Comparison of ENCODE assay signal across 8 cellular contexts in the genomic region with DNA sequence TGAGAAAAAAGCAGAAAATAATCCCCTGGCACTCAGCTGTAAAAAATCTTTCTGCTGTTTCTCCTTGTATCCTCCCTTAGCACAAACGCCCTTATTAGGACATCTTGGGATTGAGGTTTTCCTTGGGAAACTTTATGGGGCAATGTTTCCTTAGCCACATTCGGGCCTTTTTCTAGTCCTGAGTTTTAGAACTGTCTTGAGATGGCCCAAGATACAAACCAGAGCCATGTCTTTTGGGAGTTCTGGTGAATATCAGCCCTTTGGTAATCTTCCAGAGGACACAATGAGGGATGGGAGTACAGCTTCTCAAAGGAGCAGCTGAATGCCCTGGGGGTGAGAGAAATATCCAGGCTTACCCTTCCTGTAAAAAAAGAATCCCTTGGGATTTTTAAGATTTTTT.
DNase-seq lines count a peak whose midpoint lies in the region; ATAC-seq, FAIRE-seq and TF ChIP-seq lines count a peak whose summit lies in the region.
"Not testable (repeated sequence)": the region's sequence is repeated elsewhere in the genome, so short reads cannot be mapped to it uniquely, and the experiment has no call there.

No MANE protein-coding gene starts in this region.

- not testable (repeated sequence) for H3K27ac Mint-ChIP-seq in Caco-2 (ENCODE audit: unreplicated experiment); HFFc6; activated CD8-positive, alpha-beta T cell treated with anti-CD3 and anti-CD28 coated beads, Interleukin-2, amount 10 ng/mL, durations not matched to agents 7 days and 5 days; glutamatergic neuron (ENCODE audit: unreplicated experiment); natural killer cell treated with Interleukin-12 subunit alpha and Interleukin-12 subunit beta and Interleukin-15 and Interleukin-18, amount 100 ng/mL, for 72 hours; stimulated activated naive CD8-positive, alpha-beta T cell treated with anti-CD3 and anti-CD28 coated beads, Interleukin-15, Interleukin-2, amounts not matched to agents 100 ng/mL and 50 ng/mL, for 24 hours

- H3K4me1 Mint-ChIP-seq in Caco-2 (ENCODE audit: low read depth, unreplicated experiment); HFFc6 (ENCODE audit: low read depth): not testable (repeated sequence)
- peaks cover 19% of the 10 kb centered on the region for H3K4me1 Mint-ChIP-seq in activated CD8-positive, alpha-beta T cell treated with anti-CD3 and anti-CD28 coated beads, Interleukin-2, amount 10 ng/mL, durations not matched to agents 7 days and 5 days (ENCODE audit: low read depth)
- H3K4me1 Mint-ChIP-seq in glutamatergic neuron (ENCODE audit: low read depth, unreplicated experiment): peaks cover 13% of the 10 kb centered on the region
- peaks cover 4 to 11% of the 10 kb centered on the region in 2 donors for H3K4me1 Mint-ChIP-seq in natural killer cell treated with Interleukin-12 subunit alpha and Interleukin-12 subunit beta and Interleukin-15 and Interleukin-18, amount 100 ng/mL, for 72 hours (ENCODE audit: low read depth in 2 of 2)
- peaks cover 14% of the 10 kb centered on the region for H3K4me1 Mint-ChIP-seq in stimulated activated naive CD8-positive, alpha-beta T cell treated with anti-CD3 and anti-CD28 coated beads, Interleukin-15, Interleukin-2, amounts not matched to agents 100 ng/mL and 50 ng/mL, for 24 hours (ENCODE audit: low read depth)

- not testable (repeated sequence) for BruUV-seq in Caco-2 (replicated peaks; lab: Mats Ljungman, UMichigan); GM12878 (replicated peaks; lab: Mats Ljungman, UMichigan)
- BruUV-seq in Panc1 (replicated peaks; lab: Mats Ljungman, UMichigan): TSS peak; percentile 73

- intact Hi-C loops in Caco-2 (cut with micrococcal nuclease; ENCODE audit: unreplicated experiment); Panc1 (cut with micrococcal nuclease; ENCODE audit: unreplicated experiment); GM12878 (cut with micrococcal nuclease; ENCODE audit: unreplicated experiment): not testable (repeated sequence)

- FAIRE-seq in GM12878 (lab: Jason Lieb, UNC): not testable (repeated sequence)

- H3K27me3 ChIP-seq in Caco-2 (replicated peaks; ENCODE audit: control insufficient read depth, insufficient read depth, low read length); Panc1 (ENCODE audit: control insufficient read depth, insufficient read depth, low read length); GM12878 (replicated peaks in 1 of 2; ENCODE audit: control insufficient read depth in 2 of 2, insufficient read depth in 2 of 2, low read length in 1 of 2): not testable (repeated sequence)

- DNase-seq in Caco-2; HFFc6; Panc1 (ENCODE audit: low read depth, low spot score); activated CD8-positive, alpha-beta T cell treated with anti-CD3 and anti-CD28 coated beads, Interleukin-2, amount 10 ng/mL, durations not matched to agents 7 days and 5 days; GM12878 (ENCODE audit: low read depth, low spot score); glutamatergic neuron; natural killer cell treated with Interleukin-12 subunit alpha and Interleukin-12 subunit beta and Interleukin-15 and Interleukin-18, amount 100 ng/mL, for 72 hours (ENCODE audit: low spot score): not testable (repeated sequence)

- POLR2A ChIA-PET in Caco-2 (lab: Charles Lee); Panc1 (lab: Charles Lee); activated CD8-positive, alpha-beta T cell treated with anti-CD3 and anti-CD28 coated beads, Interleukin-2, amount 10 ng/mL, durations not matched to agents 7 days and 5 days (lab: Charles Lee); GM12878 (lab: Charles Lee): not testable (repeated sequence)

- ATAC-seq in Panc1; activated CD8-positive, alpha-beta T cell treated with anti-CD3 and anti-CD28 coated beads, Interleukin-2, amount 10 ng/mL, durations not matched to agents 7 days and 5 days; GM12878; natural killer cell treated with Interleukin-12 subunit alpha and Interleukin-12 subunit beta and Interleukin-15 and Interleukin-18, amount 100 ng/mL, for 72 hours: not testable (repeated sequence)

- not testable (repeated sequence) for H3K27ac ChIP-seq in Panc1 (ENCODE audit: low read length)
- peak overlapping the region; percentile 48 for H3K27ac ChIP-seq in GM12878 (ENCODE audit: control insufficient read depth, insufficient read depth)

- not testable (repeated sequence) for H3K9me3 Mint-ChIP-seq in Caco-2 (ENCODE audit: unreplicated experiment); HFFc6; activated CD8-positive, alpha-beta T cell treated with anti-CD3 and anti-CD28 coated beads, Interleukin-2, amount 10 ng/mL, durations not matched to agents 7 days and 5 days (ENCODE audit: insufficient read depth); glutamatergic neuron (ENCODE audit: unreplicated experiment); natural killer cell treated with Interleukin-12 subunit alpha and Interleukin-12 subunit beta and Interleukin-15 and Interleukin-18, amount 100 ng/mL, for 72 hours; stimulated activated naive CD8-positive, alpha-beta T cell treated with anti-CD3 and anti-CD28 coated beads, Interleukin-15, Interleukin-2, amounts not matched to agents 100 ng/mL and 50 ng/mL, for 24 hours

- CTCF ChIA-PET in Caco-2 (lab: Charles Lee); Panc1 (lab: Charles Lee); activated CD8-positive, alpha-beta T cell treated with anti-CD3 and anti-CD28 coated beads, Interleukin-2, amount 10 ng/mL, durations not matched to agents 7 days and 5 days (lab: Charles Lee); GM12878 (lab: Yijun Ruan, JAX): not testable (repeated sequence)

- not testable (repeated sequence) for H4K20me1 ChIP-seq in GM12878 (ENCODE audit: control insufficient read depth, insufficient read depth)

- TF ChIP-seq POLR2A in GM12878 (IDR thresholded peaks at IDR 0.05; ENCODE audit: low read depth, low read length): not testable (repeated sequence)

- not testable (repeated sequence) for H3K36me3 Mint-ChIP-seq in Caco-2 (ENCODE audit: insufficient read depth, unreplicated experiment); HFFc6 (ENCODE audit: low read depth); activated CD8-positive, alpha-beta T cell treated with anti-CD3 and anti-CD28 coated beads, Interleukin-2, amount 10 ng/mL, durations not matched to agents 7 days and 5 days (ENCODE audit: low read depth); glutamatergic neuron (ENCODE audit: unreplicated experiment); natural killer cell treated with Interleukin-12 subunit alpha and Interleukin-12 subunit beta and Interleukin-15 and Interleukin-18, amount 100 ng/mL, for 72 hours; stimulated activated naive CD8-positive, alpha-beta T cell treated with anti-CD3 and anti-CD28 coated beads, Interleukin-15, Interleukin-2, amounts not matched to agents 100 ng/mL and 50 ng/mL, for 24 hours (ENCODE audit: low read depth)

- TF ChIP-seq EP300 in GM12878 (IDR thresholded peaks at IDR 0.05; ENCODE audit: borderline replicate concordance in 1 of 2, control insufficient read depth in 1 of 2, low read depth in 2 of 2, low read length in 2 of 2): not testable (repeated sequence)

- WGBS in GM12878 (ENCODE audit: insufficient coverage, insufficient replicate concordance, low lambda C conversion rate, missing lambda C conversion rate): 19% methylated on average over 2 of the region's 2 CpGs

- peak overlapping the region; percentile 27; the same call in 1 of the 2 replicates for H3K9ac ChIP-seq in GM12878 (ENCODE audit: control insufficient read depth, insufficient read depth, low read length)

- H3K27me3 Mint-ChIP-seq in Caco-2 (ENCODE audit: insufficient read depth, unreplicated experiment); HFFc6 (ENCODE audit: insufficient read depth); activated CD8-positive, alpha-beta T cell treated with anti-CD3 and anti-CD28 coated beads, Interleukin-2, amount 10 ng/mL, durations not matched to agents 7 days and 5 days (ENCODE audit: low read depth); glutamatergic neuron (ENCODE audit: unreplicated experiment); natural killer cell treated with Interleukin-12 subunit alpha and Interleukin-12 subunit beta and Interleukin-15 and Interleukin-18, amount 100 ng/mL, for 72 hours; stimulated activated naive CD8-positive, alpha-beta T cell treated with anti-CD3 and anti-CD28 coated beads, Interleukin-15, Interleukin-2, amounts not matched to agents 100 ng/mL and 50 ng/mL, for 24 hours: not testable (repeated sequence)

- SMC1A ChIA-PET in GM12878 (lab: Charles Lee; ENCODE audit: uncharacterized antibody, unreplicated experiment): not testable (repeated sequence)

- H3K4me3 ChIP-seq in Caco-2 (ENCODE audit: low read depth, low read length); Panc1 (ENCODE audit: low read depth in 2 of 2, low read length in 2 of 2): not testable (repeated sequence)
- peak overlapping the region; percentile 83 for H3K4me3 ChIP-seq in GM12878

- RAD21 ChIA-PET in GM12878 (lab: Charles Lee; ENCODE audit: unreplicated experiment): not testable (repeated sequence)

- H3K79me2 ChIP-seq in GM12878 (ENCODE audit: control insufficient read depth, insufficient read depth, low read length): peaks cover 14% of the 10 kb centered on the region

- TF ChIP-seq CTCF in Caco-2 (IDR thresholded peaks at IDR 0.05; ENCODE audit: insufficient read depth in 1 of 2, low read depth in 1 of 2, low read length in 1 of 2, severe bottlenecking in 1 of 2, unreplicated experiment in 1 of 2); HFFc6 (IDR thresholded peaks at IDR 0.05); Panc1 (IDR thresholded peaks at IDR 0.05); GM12878 (IDR thresholded peaks at IDR 0.05 in 2 of 3, conservative IDR thresholded peaks at IDR 0.05 in 1 of 3; ENCODE audit: control insufficient read depth in 2 of 3, extremely low read depth in 1 of 3, insufficient read depth in 1 of 3, low read depth in 3 of 3, low read length in 3 of 3); glutamatergic neuron (IDR thresholded peaks at IDR 0.05; ENCODE audit: partially characterized antibody, unreplicated experiment): not testable (repeated sequence)

- not testable (repeated sequence) for TF ChIP-seq RAD21 in GM12878 (IDR thresholded peaks at IDR 0.05; ENCODE audit: insufficient read depth, low read depth, low read length)

- in situ Hi-C loops in Panc1 (cut with HindIII; ENCODE audit: low pct_unique_long_range_greater_than_20kb, low sequenced_read_pairs); GM12878 (cut with MboI): not testable (repeated sequence)

- not testable (repeated sequence) for H3K9me3 ChIP-seq in Caco-2; Panc1 (ENCODE audit: control insufficient read depth, insufficient read depth, low read depth, low read length); GM12878 (replicated peaks; ENCODE audit: control insufficient read depth, insufficient read depth, low read length)

- H3K4me1 ChIP-seq in Caco-2; Panc1 (ENCODE audit: control insufficient read depth, insufficient read depth, low read length); GM12878 (ENCODE audit: control insufficient read depth, insufficient read depth, low read length): not testable (repeated sequence)

- H2AFZ ChIP-seq in GM12878 (ENCODE audit: control insufficient read depth, low read depth, low read length): not testable (repeated sequence)

- peak overlapping the region; percentile 85 for H3K4me3 Mint-ChIP-seq in Caco-2 (ENCODE audit: unreplicated experiment)
- peak overlapping the region; percentile 97 for H3K4me3 Mint-ChIP-seq in HFFc6
- H3K4me3 Mint-ChIP-seq in activated CD8-positive, alpha-beta T cell treated with anti-CD3 and anti-CD28 coated beads, Interleukin-2, amount 10 ng/mL, durations not matched to agents 7 days and 5 days: peak overlapping the region; percentile 91
- H3K4me3 Mint-ChIP-seq in glutamatergic neuron (ENCODE audit: unreplicated experiment): peak overlapping the region; percentile 95
- peak overlapping the region; percentile 87 for H3K4me3 Mint-ChIP-seq in natural killer cell treated with Interleukin-12 subunit alpha and Interleukin-12 subunit beta and Interleukin-15 and Interleukin-18, amount 100 ng/mL, for 72 hours
- H3K4me3 Mint-ChIP-seq in stimulated activated naive CD8-positive, alpha-beta T cell treated with anti-CD3 and anti-CD28 coated beads, Interleukin-15, Interleukin-2, amounts not matched to agents 100 ng/mL and 50 ng/mL, for 24 hours: peak overlapping the region; percentile 92

- peak overlapping the region; percentile 79 for H3K4me2 ChIP-seq in GM12878 (ENCODE audit: control insufficient read depth, insufficient read depth)

- H3K36me3 ChIP-seq in Caco-2 (ENCODE audit: control insufficient read depth, insufficient read depth, low read length); Panc1 (ENCODE audit: control insufficient read depth, insufficient read depth, low read length); GM12878 (ENCODE audit: control insufficient read depth in 2 of 2, insufficient read depth in 2 of 2, low read length in 1 of 2): not testable (repeated sequence)
